ENCODE assay signal across 15 cellular contexts in genomic region chr4:2253160-2254084, GRCh38. TPM values are rescaled to one million over a fixed set of nuclear protein-coding genes. Genes with fewer than 3 reads are reported as not detected.
DNase-seq lines count a peak whose midpoint lies in the region; ATAC-seq and TF ChIP-seq lines count a peak whose summit lies in the region.
"Had no signal": no experiment of that assay in that cellular context is flagged by ENCODE, and none has a peak within 500 bp of the region (broad histone marks: within the 10 kb centered on the region; RNA-seq: fewer than 3 reads in every experiment).

No MANE protein-coding gene starts in this region.

- H3K4me1 Mint-ChIP-seq in endothelial cell (ENCODE audit: unreplicated experiment), result peaks cover 12% of the 10 kb centered on the region
- peaks cover 0 to 3% of the 10 kb centered on the region in 2 donors for H3K4me1 Mint-ChIP-seq in natural killer cell treated with Interleukin-12 subunit alpha and Interleukin-12 subunit beta and Interleukin-15 and Interleukin-18, amount 100 ng/mL, for 72 hours (ENCODE audit: low read depth in 2 of 2)

- H3K27me3 Mint-ChIP-seq in endothelial cell (ENCODE audit: unreplicated experiment), result peaks cover 18% of the 10 kb centered on the region
- no peaks in the 10 kb centered on the region for H3K27me3 Mint-ChIP-seq in natural killer cell treated with Interleukin-12 subunit alpha and Interleukin-12 subunit beta and Interleukin-15 and Interleukin-18, amount 100 ng/mL, for 72 hours
- H3K27me3 Mint-ChIP-seq: activated naive CD4-positive, alpha-beta T cell treated with anti-CD3 and anti-CD28 coated beads, Interleukin-2, amount 50 U/mL, for 24 hours; dendritic cell treated with granulocyte-macrophage colony-stimulating factor and Interleukin-4, amounts not matched to agents 40 ng/mL and 50 ng/mL, for 4 days had no signal

- peak; percentile 0 for DNase-seq in stimulated activated CD4-positive, alpha-beta T cell treated with anti-CD3 and anti-CD28 coated beads, Interleukin-15, amount 100 ng/mL, for 24 hours
- no peak for DNase-seq in stimulated activated CD4-positive, alpha-beta T cell treated with anti-CD3 and anti-CD28 coated beads, Interleukin-4, amount 100 ng/mL, for 1 hour
- DNase-seq in endothelial cell (ENCODE audit: low spot score) (no peak), globus pallidus (ENCODE audit: low spot score) (no peak), middle frontal gyrus (ENCODE audit: extremely low spot score, low spot score) (no peak), GM03348 (ENCODE audit: low spot score) (no peak), brain microvascular endothelial cell (no peak)
- DNase-seq in natural killer cell treated with Interleukin-12 subunit alpha and Interleukin-12 subunit beta and Interleukin-15 and Interleukin-18, amount 100 ng/mL, for 72 hours (ENCODE audit: low spot score), result peak; percentile 54
- DNase-seq: foreskin melanocyte, NCI-H1436, NCI-H69 had no signal

- no peak overlapping the region for H3K4me3 ChIP-seq in brain microvascular endothelial cell (ENCODE audit: low read depth, low read length)
- H3K4me3 ChIP-seq: SJSA1, tibial artery had no signal

- H3K27me3 ChIP-seq in brain microvascular endothelial cell (replicated peaks), result no peaks in the 10 kb centered on the region
- H3K27me3 ChIP-seq: SJSA1, tibial artery had no signal

- no peak for ATAC-seq in natural killer cell treated with Interleukin-12 subunit alpha and Interleukin-12 subunit beta and Interleukin-15 and Interleukin-18, amount 100 ng/mL, for 72 hours

- TF ChIP-seq CTCF in endothelial cell (IDR thresholded peaks at IDR 0.05; ENCODE audit: unreplicated experiment) (no peak), brain microvascular endothelial cell (IDR thresholded peaks at IDR 0.05; ENCODE audit: low read depth, low read length, missing control alignments) (no peak)

- H3K27ac Mint-ChIP-seq in endothelial cell (ENCODE audit: unreplicated experiment), result no peak overlapping the region
- H3K27ac Mint-ChIP-seq in natural killer cell treated with Interleukin-12 subunit alpha and Interleukin-12 subunit beta and Interleukin-15 and Interleukin-18, amount 100 ng/mL, for 72 hours, result no peak overlapping the region
- H3K27ac Mint-ChIP-seq: activated naive CD4-positive, alpha-beta T cell treated with anti-CD3 and anti-CD28 coated beads, Interleukin-2, amount 50 U/mL, for 24 hours; dendritic cell treated with granulocyte-macrophage colony-stimulating factor and Interleukin-4, amounts not matched to agents 40 ng/mL and 50 ng/mL, for 4 days had no signal

- peaks cover 28% of the 10 kb centered on the region for H3K36me3 Mint-ChIP-seq in endothelial cell (ENCODE audit: low read depth, unreplicated experiment)
- H3K36me3 Mint-ChIP-seq in natural killer cell treated with Interleukin-12 subunit alpha and Interleukin-12 subunit beta and Interleukin-15 and Interleukin-18, amount 100 ng/mL, for 72 hours, result no peaks in the 10 kb centered on the region
- H3K36me3 Mint-ChIP-seq: activated naive CD4-positive, alpha-beta T cell treated with anti-CD3 and anti-CD28 coated beads, Interleukin-2, amount 50 U/mL, for 24 hours had no signal

- no peak overlapping the region for H3K27ac ChIP-seq in brain microvascular endothelial cell
- H3K27ac ChIP-seq: SJSA1 had no signal

- no peaks in the 10 kb centered on the region for H3K9me3 Mint-ChIP-seq in endothelial cell (ENCODE audit: unreplicated experiment)
- H3K9me3 Mint-ChIP-seq in natural killer cell treated with Interleukin-12 subunit alpha and Interleukin-12 subunit beta and Interleukin-15 and Interleukin-18, amount 100 ng/mL, for 72 hours, result no peaks in the 10 kb centered on the region
- H3K9me3 Mint-ChIP-seq: activated naive CD4-positive, alpha-beta T cell treated with anti-CD3 and anti-CD28 coated beads, Interleukin-2, amount 50 U/mL, for 24 hours; dendritic cell treated with granulocyte-macrophage colony-stimulating factor and Interleukin-4, amounts not matched to agents 40 ng/mL and 50 ng/mL, for 4 days had no signal

- H3K4me3 Mint-ChIP-seq in endothelial cell (ENCODE audit: unreplicated experiment), result peak overlapping the region; percentile 77
- H3K4me3 Mint-ChIP-seq in natural killer cell treated with Interleukin-12 subunit alpha and Interleukin-12 subunit beta and Interleukin-15 and Interleukin-18, amount 100 ng/mL, for 72 hours, result no peak overlapping the region
- H3K4me3 Mint-ChIP-seq: activated naive CD4-positive, alpha-beta T cell treated with anti-CD3 and anti-CD28 coated beads, Interleukin-2, amount 50 U/mL, for 24 hours; dendritic cell treated with granulocyte-macrophage colony-stimulating factor and Interleukin-4, amounts not matched to agents 40 ng/mL and 50 ng/mL, for 4 days had no signal

- in situ Hi-C loops in brain microvascular endothelial cell (cut with HindIII; ENCODE audit: low pct_ligation_motif_present, low sequenced_read_pairs), result no loop called here

- H3K36me3 ChIP-seq in brain microvascular endothelial cell (replicated peaks), result peaks cover 42% of the 10 kb centered on the region
- H3K36me3 ChIP-seq: SJSA1 had no signal

RNA-seq across cellular contexts. Expression of gene MXD4, which starts 8.5 kb away (rescaled TPM):
- total RNA-seq in endothelial cell (ENCODE audit: unreplicated experiment), result 93.5 TPM
- 10 to 100 TPM; 13.9 to 14.5 TPM for total RNA-seq in natural killer cell treated with Interleukin-12 subunit alpha and Interleukin-12 subunit beta and Interleukin-15 and Interleukin-18, amount 100 ng/mL, for 72 hours

RNA-seq across cellular contexts. Expression of gene HAUS3, which starts 11.5 kb away (rescaled TPM):
- total RNA-seq in endothelial cell (ENCODE audit: unreplicated experiment), result 16.2 TPM
- total RNA-seq in natural killer cell treated with Interleukin-12 subunit alpha and Interleukin-12 subunit beta and Interleukin-15 and Interleukin-18, amount 100 ng/mL, for 72 hours, result 10 to 100 TPM; 17.6 to 30.0 TPM

RNA-seq across cellular contexts. Expression of gene POLN, which starts 11.5 kb away (rescaled TPM):
- 2.5 TPM for total RNA-seq in endothelial cell (ENCODE audit: unreplicated experiment)
- total RNA-seq in natural killer cell treated with Interleukin-12 subunit alpha and Interleukin-12 subunit beta and Interleukin-15 and Interleukin-18, amount 100 ng/mL, for 72 hours, result 1 to 10 TPM; 3.8 to 6.1 TPM

Comparison
In these comparisons a context has a peak if more than half of its experiments do, and no peak if none do; other contexts are left out.
1. DNase-seq: peak in stimulated activated CD4-positive, alpha-beta T cell treated with anti-CD3 and anti-CD28 coated beads, Interleukin-15, amount 100 ng/mL, for 24 hours (single experiment) and natural killer cell treated with Interleukin-12 subunit alpha and Interleukin-12 subunit beta and Interleukin-15 and Interleukin-18, amount 100 ng/mL, for 72 hours (single experiment); none in stimulated activated CD4-positive, alpha-beta T cell treated with anti-CD3 and anti-CD28 coated beads, Interleukin-4, amount 100 ng/mL, for 1 hour (single experiment), endothelial cell (single experiment), globus pallidus (single experiment), middle frontal gyrus (single experiment), GM03348 (single experiment) and brain microvascular endothelial cell (single experiment).